ENCODE assay signal across 8 cellular contexts in the genomic region with DNA sequence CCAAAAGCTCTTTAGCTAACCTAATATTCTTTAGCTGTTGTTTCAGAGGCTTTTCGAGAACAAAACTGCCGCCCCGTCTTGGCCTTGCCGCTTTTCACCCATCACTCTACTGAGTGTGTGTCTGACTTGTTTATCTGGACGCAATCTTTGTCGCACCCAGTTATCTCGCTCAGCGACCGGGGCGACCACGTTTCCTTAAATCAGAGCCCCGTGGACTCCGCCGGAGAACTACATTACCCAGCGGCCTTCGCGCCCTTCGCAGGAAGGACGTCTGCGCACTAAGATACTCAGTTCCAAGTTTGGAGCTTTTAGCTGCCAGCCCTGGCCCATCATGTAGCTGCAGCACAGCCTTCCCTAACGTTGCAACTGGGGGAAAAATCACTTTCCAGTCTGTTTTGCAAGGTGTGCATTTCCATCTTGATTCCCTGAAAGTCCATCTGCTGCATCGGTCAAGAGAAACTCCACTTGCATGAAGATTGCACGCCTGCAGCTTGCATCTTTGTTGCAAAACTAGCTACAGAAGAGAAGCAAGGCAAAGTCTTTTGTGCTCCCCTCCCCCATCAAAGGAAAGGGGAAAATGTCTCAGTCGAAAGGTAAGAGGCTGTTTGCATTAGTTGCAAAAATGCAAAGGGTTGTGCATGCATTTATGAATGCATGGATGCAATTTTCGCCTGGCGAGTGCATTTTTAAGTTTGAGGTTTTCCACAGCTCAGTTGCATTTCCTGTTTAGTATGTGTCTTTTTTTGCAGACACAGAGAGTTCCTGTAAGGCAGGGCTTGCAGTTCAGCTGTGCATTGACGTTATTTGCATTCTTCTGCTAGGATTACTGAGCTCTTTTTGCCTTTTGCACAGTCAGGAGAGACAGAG. TPM values are rescaled to one million over a fixed set of nuclear protein-coding genes. Genes with fewer than 3 reads are reported as not detected.
DNase-seq lines count a peak whose midpoint lies in the region; ATAC-seq and TF ChIP-seq lines count a peak whose summit lies in the region.

A gene (plus strand): TSS at position 290 of the 867 bp plus-strand sequence. CDS start 288 bp downstream, at position 578.

- no peaks in the 10 kb centered on the region for H3K27me3 Mint-ChIP-seq in activated CD8-positive, alpha-beta T cell treated with anti-CD3 and anti-CD28 coated beads, Interleukin-2, amount 10 ng/mL, durations not matched to agents 7 days and 5 days (ENCODE audit: low read depth)
- H3K27me3 Mint-ChIP-seq in endothelial cell (ENCODE audit: unreplicated experiment): peaks cover 6% of the 10 kb centered on the region

- ATAC-seq in GM19035 (IDR thresholded peaks at IDR 0.05; ENCODE audit: unreplicated experiment) (peak; percentile 96), HG03196 (IDR thresholded peaks at IDR 0.05; ENCODE audit: unreplicated experiment) (peak; percentile 96)
- peak; percentile 99 for ATAC-seq in activated CD8-positive, alpha-beta T cell treated with anti-CD3 and anti-CD28 coated beads, Interleukin-2, amount 10 ng/mL, durations not matched to agents 7 days and 5 days

- no peak within 1 kb of the TSS for H3K4me3 Mint-ChIP-seq in activated CD8-positive, alpha-beta T cell treated with anti-CD3 and anti-CD28 coated beads, Interleukin-2, amount 10 ng/mL, durations not matched to agents 7 days and 5 days
- no peak within 1 kb of the TSS for H3K4me3 Mint-ChIP-seq in endothelial cell (ENCODE audit: unreplicated experiment)

- peak within 1 kb of the TSS; percentile 60 for H3K4me3 ChIP-seq in BE2C (ENCODE audit: low read depth, low read length)

- no peaks in the 10 kb centered on the region for H3K27me3 ChIP-seq in BE2C

- CTCF ChIA-PET in activated CD8-positive, alpha-beta T cell treated with anti-CD3 and anti-CD28 coated beads, Interleukin-2, amount 10 ng/mL, durations not matched to agents 7 days and 5 days (lab: Charles Lee): interaction anchor here (0.7 to 2.2 kb wide), 10 partner anchors 9 to 116 kb away, joined by 3 to 13 read pairs (median 4); a partner anchor contains a TSS

- H3K9me3 Mint-ChIP-seq in activated CD8-positive, alpha-beta T cell treated with anti-CD3 and anti-CD28 coated beads, Interleukin-2, amount 10 ng/mL, durations not matched to agents 7 days and 5 days (ENCODE audit: insufficient read depth): no peaks in the 10 kb centered on the region
- no peaks in the 10 kb centered on the region for H3K9me3 Mint-ChIP-seq in endothelial cell (ENCODE audit: unreplicated experiment)

- H3K9me3 ChIP-seq in BE2C: no peaks in the 10 kb centered on the region

- DNase-seq in BE2C (peak; percentile 73), NCI-H526 treated with DMSO at 0.1 percent for 48 hours (lab: John Stamatoyannopoulos, UW) (peak; percentile 65), endothelial cell (ENCODE audit: low spot score) (peak; percentile 71), mesenteric fat pad (ENCODE audit: low spot score) (no peak)
- DNase-seq in activated CD8-positive, alpha-beta T cell treated with anti-CD3 and anti-CD28 coated beads, Interleukin-2, amount 10 ng/mL, durations not matched to agents 7 days and 5 days: peak; percentile 89
- peak; percentile 53 for DNase-seq in stimulated activated CD8-positive, alpha-beta memory T cell treated with anti-CD3 and anti-CD28 coated beads, Interleukin-15, amount 100 ng/mL, for 24 hours (ENCODE audit: low read depth)

- H3K4me1 Mint-ChIP-seq in activated CD8-positive, alpha-beta T cell treated with anti-CD3 and anti-CD28 coated beads, Interleukin-2, amount 10 ng/mL, durations not matched to agents 7 days and 5 days (ENCODE audit: low read depth): peaks cover 6% of the 10 kb centered on the region
- peaks cover 22% of the 10 kb centered on the region for H3K4me1 Mint-ChIP-seq in endothelial cell (ENCODE audit: unreplicated experiment)

- H3K27ac Mint-ChIP-seq in activated CD8-positive, alpha-beta T cell treated with anti-CD3 and anti-CD28 coated beads, Interleukin-2, amount 10 ng/mL, durations not matched to agents 7 days and 5 days: no peak within 1 kb of the TSS
- no peak within 1 kb of the TSS for H3K27ac Mint-ChIP-seq in endothelial cell (ENCODE audit: unreplicated experiment)

- H3K36me3 ChIP-seq in BE2C: no peaks in the 10 kb centered on the region

- TF ChIP-seq CTCF in BE2C (IDR thresholded peaks at IDR 0.05; ENCODE audit: low read depth, low read length): no peak
- no peak for TF ChIP-seq CTCF in endothelial cell (IDR thresholded peaks at IDR 0.05; ENCODE audit: unreplicated experiment)

- H3K4me1 ChIP-seq in BE2C: no peaks in the 10 kb centered on the region

- no peaks in the 10 kb centered on the region for H3K36me3 Mint-ChIP-seq in activated CD8-positive, alpha-beta T cell treated with anti-CD3 and anti-CD28 coated beads, Interleukin-2, amount 10 ng/mL, durations not matched to agents 7 days and 5 days (ENCODE audit: low read depth)
- H3K36me3 Mint-ChIP-seq in endothelial cell (ENCODE audit: low read depth, unreplicated experiment): no peaks in the 10 kb centered on the region

- POLR2A ChIA-PET in activated CD8-positive, alpha-beta T cell treated with anti-CD3 and anti-CD28 coated beads, Interleukin-2, amount 10 ng/mL, durations not matched to agents 7 days and 5 days (lab: Charles Lee): interaction anchor here (0.6 to 1.9 kb wide), 3 partner anchors 16 to 88 kb away, joined by 3 to 7 read pairs (median 3); a partner anchor contains a TSS

RNA-seq across cellular contexts. Expression of the gene that starts here (rescaled TPM):
- 1.7 TPM for polyA plus RNA-seq in BE2C (2012; ENCODE audit: insufficient read depth, insufficient read length, low read depth)
- 10 to 100 TPM; 11.0 to 11.6 TPM for total RNA-seq in activated CD8-positive, alpha-beta T cell treated with anti-CD3 and anti-CD28 coated beads, Interleukin-2, amount 10 ng/mL, durations not matched to agents 7 days and 5 days
- total RNA-seq in endothelial cell (ENCODE audit: unreplicated experiment): 30.5 TPM
- 22.1 TPM for total RNA-seq in mesenteric fat pad
